Comparison of ENCODE assay signal across 8 cellular contexts in the genomic region with DNA sequence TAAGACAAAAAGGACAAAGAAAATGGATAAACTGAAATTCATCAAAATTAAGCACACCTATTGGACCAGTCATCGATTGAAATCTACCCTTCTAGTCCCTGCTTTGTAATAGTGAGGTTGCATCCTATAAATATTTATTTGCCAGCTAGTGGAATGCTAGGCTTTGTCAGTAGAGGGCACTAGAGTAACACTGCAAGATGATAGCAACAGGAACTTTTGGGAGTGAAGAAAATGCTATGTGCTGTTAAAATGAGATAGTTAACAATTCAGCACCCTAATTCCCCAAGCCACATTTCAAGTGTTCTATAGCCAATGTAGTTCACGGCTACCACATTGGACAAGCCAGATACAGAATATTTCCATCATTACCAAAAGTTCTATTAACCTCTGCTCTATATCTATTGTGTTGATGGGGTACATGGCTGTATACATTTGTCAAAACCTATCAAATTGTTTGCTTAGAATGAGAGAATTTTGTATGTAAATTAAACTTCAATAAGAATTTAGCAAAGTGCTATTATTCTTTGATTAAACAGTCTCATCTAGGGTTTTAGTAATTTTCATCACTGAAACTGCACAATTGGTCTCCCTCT.
DNase-seq lines count a peak whose midpoint lies in the region; ATAC-seq and TF ChIP-seq lines count a peak whose summit lies in the region.

No MANE protein-coding gene starts in this region.

- TF ChIP-seq CTCF in brain microvascular endothelial cell (IDR thresholded peaks at IDR 0.05; ENCODE audit: low read depth, low read length, missing control alignments) (peak; percentile 87), upper lobe of left lung (IDR thresholded peaks at IDR 0.05) (peak; percentile 67 to 88 (median 82))

- TF ChIP-seq EP300 in upper lobe of left lung (IDR thresholded peaks at IDR 0.05), result no peak

- in situ Hi-C loops in brain microvascular endothelial cell (cut with HindIII; ENCODE audit: low pct_ligation_motif_present, low sequenced_read_pairs), result no loop called here

- no peaks in the 10 kb centered on the region for H3K9me3 ChIP-seq in upper lobe of left lung

- peak; percentile 5 for DNase-seq in NCI-H146 (lab: John Stamatoyannopoulos, UW)
- DNase-seq in NCI-H146 treated with DMSO at 0.1 percent for 48 hours (lab: John Stamatoyannopoulos, UW; ENCODE audit: unreplicated experiment), result no peak
- peak; percentile 31 for DNase-seq in GM19238 (ENCODE audit: insufficient read length, low spot score)
- peak; percentile 40 for DNase-seq in NCI-H748 treated with DMSO at 0.1 percent for 48 hours (lab: John Stamatoyannopoulos, UW)
- peak; percentile 62 for DNase-seq in brain microvascular endothelial cell
- peak; percentile 72 for DNase-seq in kidney glomerular epithelial cell (lab: John Stamatoyannopoulos, UW)
- DNase-seq in upper lobe of left lung, result no peak

- 9 to 12% methylated on average over 2 of the region's 2 CpGs for WGBS in upper lobe of left lung, 2 donors

- H3K36me3 ChIP-seq in brain microvascular endothelial cell (replicated peaks) (no peaks in the 10 kb centered on the region), upper lobe of left lung (no peaks in the 10 kb centered on the region)

- TF ChIP-seq POLR2A in upper lobe of left lung (IDR thresholded peaks at IDR 0.05), result no peak

- H3K27me3 ChIP-seq in brain microvascular endothelial cell (replicated peaks) (no peaks in the 10 kb centered on the region), upper lobe of left lung (no peaks in the 10 kb centered on the region)

- H3K27ac ChIP-seq in brain microvascular endothelial cell (no peak overlapping the region), upper lobe of left lung (no peak overlapping the region)

- no peak overlapping the region for H3K4me3 ChIP-seq in brain microvascular endothelial cell (ENCODE audit: low read depth, low read length)
- H3K4me3 ChIP-seq in upper lobe of left lung, result no peak overlapping the region

- H3K4me1 ChIP-seq in upper lobe of left lung, result no peaks in the 10 kb centered on the region

- peak; percentile 92 for ATAC-seq in HG03135 (IDR thresholded peaks at IDR 0.05; ENCODE audit: unreplicated experiment)
- peak in 1 of 2 donors; percentile 83 for ATAC-seq in upper lobe of left lung (ENCODE audit: low FRiP score in 2 of 2)

Comparison
In these comparisons a context has a peak if more than half of its experiments do, and no peak if none do; other contexts are left out.
1. DNase-seq: peak in NCI-H146 (single experiment), GM19238 (single experiment), NCI-H748 treated with DMSO at 0.1 percent for 48 hours (single experiment), brain microvascular endothelial cell (single experiment) and kidney glomerular epithelial cell (single experiment); none in NCI-H146 treated with DMSO at 0.1 percent for 48 hours (single experiment) and upper lobe of left lung (0 of 2).